Comparison of ENCODE assay signal across 8 cellular contexts in genomic region chr5:124906339-124907097, GRCh38.
DNase-seq lines count a peak whose midpoint lies in the region; TF ChIP-seq lines count a peak whose summit lies in the region.

No MANE protein-coding gene starts in this region.

- DNase-seq in SIG-M5 treated with dmso at 0.1 percent for 504 hours (lab: John Stamatoyannopoulos, UW; ENCODE audit: unreplicated experiment) (peak; percentile 37), SIG-M5 (lab: John Stamatoyannopoulos, UW) (no peak), SKM-1 treated with dmso at 0.1 percent for 144 hours (lab: John Stamatoyannopoulos, UW; ENCODE audit: unreplicated experiment) (peak; percentile 77), glomerular visceral epithelial cell (ENCODE audit: extremely low spot score) (peak; percentile 46), posterior cingulate gyrus (peak in 7 of 10 donors; percentile 41 to 89 (median 56)), iPS-NIHi11 (ENCODE audit: low spot score) (no peak), cortex of kidney (lab: John Stamatoyannopoulos, UW) (no peak), GM20000 (ENCODE audit: low spot score) (no peak)

- no peak for TF ChIP-seq CTCF in GM20000 (IDR thresholded peaks at IDR 0.05; ENCODE audit: extremely low read depth, missing control alignments)

- intact Hi-C loops in posterior cingulate gyrus (cut with DNase I), result no loop called here

Comparison
In these comparisons a context has a peak if more than half of its experiments do, and no peak if none do; other contexts are left out.
1. DNase-seq: peak in SIG-M5 treated with dmso at 0.1 percent for 504 hours (single experiment), SKM-1 treated with dmso at 0.1 percent for 144 hours (single experiment), glomerular visceral epithelial cell (single experiment) and posterior cingulate gyrus (7 of 10); none in SIG-M5 (single experiment), iPS-NIHi11 (single experiment), cortex of kidney (single experiment) and GM20000 (single experiment).